1 cellular context compared by ENCODE assay signal in genomic region chr20:38874460-38875169, GRCh38.
A peak's percentile ranks its signal among the peaks of the same experiment; 100 is the strongest.
TF ChIP-seq lines count a peak whose summit lies in the region.

No MANE protein-coding gene starts in this region.

TF ChIP-seq in K562, 482 proteins besides CTCF, POLR2A, EP300 and RAD21 (continued from another document):
- TF ChIP-seq CTBP1 (IDR thresholded peaks at IDR 0.05; ENCODE audit: borderline replicate concordance) (0 out of 2 replicates have a peak, but pooled peaks have one; percentile 29), PATZ1 (CRISPR knock-in tag; IDR thresholded peaks at IDR 0.05; ENCODE audit: borderline replicate concordance) (no peak), CBFA2T3 (IDR thresholded peaks at IDR 0.05) (peak; percentile 14; the same call in 1 of the 2 replicates), SMAD1 (IDR thresholded peaks at IDR 0.05; ENCODE audit: low read depth, low read length, partially characterized antibody) (no peak)
TF ChIP-seq in K562: peak in this region for 4.
